Comparison of ENCODE assay signal across 30 cellular contexts in the genomic region with DNA sequence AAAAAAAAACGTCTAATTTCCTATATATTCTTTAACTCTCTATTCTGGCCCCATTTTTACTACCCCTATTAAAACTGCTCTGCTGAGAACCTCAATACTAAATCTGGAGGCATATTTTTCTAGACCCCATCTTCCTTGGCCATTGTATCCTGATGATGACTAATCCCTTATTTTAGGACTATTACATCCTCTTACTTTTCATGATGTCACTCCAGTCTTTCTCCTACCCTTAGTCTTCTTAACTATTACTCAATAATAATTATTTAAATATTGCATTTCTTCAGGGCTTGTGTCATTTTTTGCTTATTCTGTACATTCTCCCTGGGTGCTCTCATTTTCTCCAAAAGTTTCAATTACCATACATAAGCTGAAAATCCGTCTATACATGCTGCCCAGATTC.
"Had no signal": no experiment of that assay in that cellular context is flagged by ENCODE, and none has a peak within 500 bp of the region (broad histone marks: within the 10 kb centered on the region; RNA-seq: fewer than 3 reads in every experiment).

No MANE protein-coding gene starts in this region.

- H3K4me3 ChIP-seq: esophagus squamous epithelium, lung, testis, upper lobe of left lung had no signal

- H3K9me3 ChIP-seq: esophagus squamous epithelium, testis, upper lobe of left lung had no signal

- FAIRE-seq: keratinocyte had no signal

- ATAC-seq: activated naive CD8-positive, alpha-beta T cell treated with anti-CD3 and anti-CD28 coated beads, Interleukin-2, amount 50 U/mL, for 24 hours; left lobe of liver; right cardiac atrium; stimulated activated naive CD8-positive, alpha-beta T cell treated with anti-CD3 and anti-CD28 coated beads, Interleukin-15, amount 100 ng/mL, for 72 hours had no signal

- H3K27ac ChIP-seq: brain microvascular endothelial cell, testis, upper lobe of left lung, WERI-Rb-1 had no signal

- H3K27me3 ChIP-seq: brain microvascular endothelial cell, esophagus squamous epithelium, testis, upper lobe of left lung had no signal

- DNase-seq: activated CD4-positive, alpha-beta T cell treated with anti-CD3 and anti-CD28 coated beads for 1 hour; activated CD8-positive, alpha-beta memory T cell treated with anti-CD3 and anti-CD28 coated beads for 24 hours; activated CD8-positive, alpha-beta memory T cell treated with anti-CD3 and anti-CD28 coated beads, Interleukin-2, amount 50 U/mL, for 48 hours; activated effector memory CD4-positive, alpha-beta T cell treated with Interleukin-2 at 50 U/mL for 16 hours; activated naive CD4-positive, alpha-beta T cell treated with anti-CD3 and anti-CD28 coated beads, Interleukin-2, amount 10 ng/mL, durations not matched to agents 7 days and 5 days; activated naive CD8-positive, alpha-beta T cell treated with anti-CD3 and anti-CD28 coated beads, Interleukin-2, amount 50 U/mL, for 24 hours; activated T-cell treated with anti-CD3 and anti-CD28 coated beads, Interleukin-2, amount 50 U/mL, for 48 hours; aorta; brain microvascular endothelial cell; cerebellar nuclear complex; cortex of kidney; effector CD4-positive, alpha-beta T cell; esophagus squamous epithelium; foreskin fibroblast; glutamatergic neuron; hippocampal formation; midbrain; nucleus accumbens; right cardiac atrium; small intestine; stimulated activated CD4-positive, alpha-beta T cell treated with anti-CD3 and anti-CD28 coated beads, Interleukin-15, amount 100 ng/mL, for 24 hours; stimulated activated CD4-positive, alpha-beta T cell treated with anti-CD3 and anti-CD28 coated beads, Interleukin-2, amount 100 ng/mL, for 48 hours; stimulated activated naive CD8-positive, alpha-beta T cell treated with anti-CD3 and anti-CD28 coated beads, Interleukin-15, amount 100 ng/mL, for 72 hours; T-helper 2 cell; testis; upper lobe of left lung; WERI-Rb-1 had no signal
